ENCODE assay signal across 8 cellular contexts in the genomic region with DNA sequence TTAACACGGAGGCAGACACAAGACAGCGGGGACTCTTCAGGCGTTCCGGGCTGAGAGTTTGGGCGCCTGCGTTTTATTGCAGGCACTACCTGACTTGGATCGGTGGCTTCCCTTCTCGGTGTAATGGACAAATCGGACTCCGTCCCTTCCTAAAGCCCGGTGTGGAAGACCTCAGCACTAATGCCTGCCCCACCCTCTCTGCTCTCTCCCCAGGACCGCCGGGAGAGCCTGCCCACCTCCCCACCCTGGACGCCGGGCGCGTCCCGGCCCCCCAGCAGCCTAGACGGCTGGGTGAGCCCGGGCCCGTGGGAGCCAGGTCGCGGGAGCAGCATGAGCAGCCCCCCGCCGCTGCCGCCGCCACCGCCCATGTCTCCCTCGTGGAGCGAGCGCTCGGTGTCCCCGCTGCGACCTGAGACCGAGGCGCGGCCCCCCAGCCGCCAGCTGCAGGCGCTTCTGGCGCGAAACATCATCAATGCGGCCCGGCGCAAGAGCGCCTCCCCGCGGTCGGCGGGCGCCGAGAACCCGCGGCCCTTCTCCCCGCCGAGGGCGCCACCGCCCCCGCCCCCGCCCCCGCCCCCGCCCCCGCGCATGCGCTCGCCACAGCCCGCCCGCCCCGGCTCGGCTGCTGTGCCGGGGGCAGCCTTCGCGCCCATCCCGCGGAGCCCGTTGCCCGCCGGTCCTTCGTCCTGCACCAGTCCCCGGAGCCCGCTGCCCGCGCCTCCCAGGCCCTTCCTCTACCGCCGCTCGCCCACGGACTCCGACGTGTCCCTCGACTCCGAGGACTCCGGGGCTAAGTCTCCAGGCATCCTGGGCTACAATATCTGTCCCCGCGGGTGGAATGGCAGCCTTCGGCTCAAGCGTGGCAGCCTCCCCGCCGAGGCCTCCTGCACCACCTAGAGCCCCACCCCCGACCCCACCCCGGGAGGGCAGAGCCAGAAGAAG. TPM values are rescaled to one million over a fixed set of nuclear protein-coding genes. Genes with fewer than 3 reads are reported as not detected.
DNase-seq lines count a peak whose midpoint lies in the region; ATAC-seq and TF ChIP-seq lines count a peak whose summit lies in the region.

No MANE protein-coding gene starts in this region.

- H3K23ac ChIP-seq in IMR-90 (ENCODE audit: low read depth, low read length), result peak overlapping the region; percentile 84; the same call in 1 of the 2 replicates

- H3K4ac ChIP-seq in IMR-90 (ENCODE audit: low read depth, low read length), result peak overlapping the region; percentile 76

- H3K14ac ChIP-seq in IMR-90 (replicated peaks; ENCODE audit: low read depth, low read length), result peak overlapping the region; percentile 53; the same call in 1 of the 2 replicates

- H3K4me1 Mint-ChIP-seq in Calu3 (ENCODE audit: low read depth, unreplicated experiment), result no peaks in the 10 kb centered on the region

- peak overlapping the region; percentile 33; the same call in 1 of the 2 replicates for H3K18ac ChIP-seq in IMR-90 (ENCODE audit: low read depth, low read length)

- H3K4me1 ChIP-seq in IMR-90 (ENCODE audit: control insufficient read depth, insufficient read depth, low read length), result peaks cover 40% of the 10 kb centered on the region
- H3K4me1 ChIP-seq in parathyroid adenoma, result peaks cover 13% of the 10 kb centered on the region
- peaks cover 15 to 42% (median 21%) of the 10 kb centered on the region in 4 donors for H3K4me1 ChIP-seq in upper lobe of left lung

- TF ChIP-seq EP300 in upper lobe of left lung (IDR thresholded peaks at IDR 0.05), result no peak

- dilution Hi-C loops in IMR-90 (cut with HindIII; ENCODE audit: low sequenced_read_pairs, unreplicated experiment), result no loop called here

- no peak overlapping the region; the same call in 2 of the 3 replicates for H2BK15ac ChIP-seq in IMR-90 (ENCODE audit: low read depth, low read length)

- H3K9me3 ChIP-seq in IMR-90 (ENCODE audit: control insufficient read depth, insufficient read depth, low read length) (no peaks in the 10 kb centered on the region), parathyroid adenoma (ENCODE audit: control insufficient read depth, low read length) (no peaks in the 10 kb centered on the region), upper lobe of left lung (no peaks in the 10 kb centered on the region)

- H3K79me2 ChIP-seq in parathyroid adenoma, result no peaks in the 10 kb centered on the region

- H4K5ac ChIP-seq in IMR-90 (ENCODE audit: low read depth, low read length), result peak overlapping the region; percentile 64; the same call in 1 of the 2 replicates

- 14% methylated on average over 41 of the region's 99 CpGs; no CpG with 5 or more reads in 1 of the 2 experiments for WGBS in IMR-90 (ENCODE audit: extremely low coverage in 2 of 2, insufficient read length in 1 of 2), 2 experiments
- WGBS in upper lobe of left lung, 2 donors, result 11 to 17% methylated on average over 17 to 19 of the region's 99 CpGs

- peak overlapping the region; percentile 0 for H3K27ac Mint-ChIP-seq in Calu3 (ENCODE audit: unreplicated experiment)

- no peaks in the 10 kb centered on the region; the same call in 1 of the 2 replicates for H3K27me3 ChIP-seq in IMR-90 (ENCODE audit: control insufficient read depth, insufficient read depth, low read length)
- no peaks in the 10 kb centered on the region for H3K27me3 ChIP-seq in parathyroid adenoma (ENCODE audit: control insufficient read depth, insufficient read depth, low read length)
- no peaks in the 10 kb centered on the region for H3K27me3 ChIP-seq in upper lobe of left lung

- peak overlapping the region; percentile 61 to 87 for H4K8ac ChIP-seq in IMR-90 (ENCODE audit: low read depth in 2 of 2, low read length in 2 of 2)

- H3K9ac ChIP-seq in IMR-90 (ENCODE audit: low read depth, low read length) (peak overlapping the region; percentile 74), parathyroid adenoma (no peak overlapping the region)

- TF ChIP-seq CTCF in Calu3 (IDR thresholded peaks at IDR 0.05; ENCODE audit: unreplicated experiment) (peak; percentile 94), IMR-90 (conservative IDR thresholded peaks at IDR 0.05; ENCODE audit: low read depth, low read length) (peak; percentile 65), RWPE1 (conservative IDR thresholded peaks at IDR 0.05; ENCODE audit: low read depth) (peak; percentile 92), parathyroid adenoma (IDR thresholded peaks at IDR 0.05) (peak; percentile 45), upper lobe of left lung (IDR thresholded peaks at IDR 0.05) (peak; percentile 76 to 92 (median 84))

- TF ChIP-seq RAD21 in IMR-90 (IDR thresholded peaks at IDR 0.05; ENCODE audit: low read length), result peak; percentile 72

- CTCF ChIA-PET in Calu3 (lab: Charles Lee), result interaction anchor here (0.7 to 2.1 kb wide), 3 partner anchors 95 to 96 kb away, joined by 4 to 8 read pairs (median 6); no protein-coding TSS in a partner anchor
- CTCF ChIA-PET in IMR-90 (lab: Yijun Ruan, JAX), result interaction anchor here (1.0 kb wide), 2 partner anchors 80 to 121 kb away, joined by 3 read pairs; partner anchors contain the start of gene SMIM3
- CTCF ChIA-PET in RWPE1 (lab: Yijun Ruan, JAX), result interaction anchor here (0.5 to 5.8 kb wide), 19 partner anchors 11 to 1066 kb away, joined by 3 to 47 read pairs (median 4); no protein-coding TSS in a partner anchor

- TF ChIP-seq POLR2A in IMR-90 (IDR thresholded peaks at IDR 0.05; ENCODE audit: low read depth, low read length) (no peak), upper lobe of left lung (IDR thresholded peaks at IDR 0.05) (no peak)

- H2AK5ac ChIP-seq in IMR-90 (ENCODE audit: low read depth, low read length), result peak overlapping the region; percentile 86

- peaks cover 27% of the 10 kb centered on the region for H3K36me3 ChIP-seq in IMR-90 (ENCODE audit: control insufficient read depth, insufficient read depth, low read length)
- no peaks in the 10 kb centered on the region for H3K36me3 ChIP-seq in parathyroid adenoma (ENCODE audit: control insufficient read depth, insufficient read depth, low read length)
- peaks cover 0 to 15% (median 2%) of the 10 kb centered on the region in 4 donors for H3K36me3 ChIP-seq in upper lobe of left lung

- H3K27ac ChIP-seq in IMR-90 (ENCODE audit: insufficient read depth, low read length), result peak overlapping the region; percentile 56; the same call in 1 of the 2 replicates
- H3K27ac ChIP-seq in RWPE1, result peak overlapping the region; percentile 54
- H3K27ac ChIP-seq in parathyroid adenoma, result no peak overlapping the region
- H3K27ac ChIP-seq in upper lobe of left lung, result peak overlapping the region; percentile 53 to 82 (median 76)

- H3K36me3 Mint-ChIP-seq in Calu3 (ENCODE audit: insufficient read depth, unreplicated experiment), result peaks cover 11% of the 10 kb centered on the region

- peaks cover 53% of the 10 kb centered on the region for H3K27me3 Mint-ChIP-seq in Calu3 (ENCODE audit: unreplicated experiment)

- H2BK20ac ChIP-seq in IMR-90 (ENCODE audit: low read depth, low read length), result no peak overlapping the region; the same call in 1 of the 2 replicates

- peak overlapping the region; percentile 47 for H2BK120ac ChIP-seq in IMR-90 (ENCODE audit: low read depth, low read length)

- DNase-seq in Calu3, result peak; percentile 88
- DNase-seq in IMR-90, result no peak
- peak; percentile 92 for DNase-seq in RWPE1 (ENCODE audit: low spot score)
- DNase-seq in activated gamma-delta T cell (lab: John Stamatoyannopoulos, UW), result peak; percentile 71
- peak in 41 of 42 donors; percentile 29 to 88 (median 76) for DNase-seq in head of caudate nucleus
- DNase-seq in upper lobe of left lung, result peak; percentile 79 to 97

- H4K20me1 ChIP-seq in IMR-90 (ENCODE audit: insufficient read depth, low read length), result peaks cover 29% of the 10 kb centered on the region

- H2BK5ac ChIP-seq in IMR-90 (ENCODE audit: low read depth, low read length, poor library complexity, severe bottlenecking), result peak overlapping the region; percentile 49

- POLR2A ChIA-PET in IMR-90 (lab: Charles Lee; ENCODE audit: unreplicated experiment), result no interaction called here
- POLR2A ChIA-PET in RWPE1 (lab: Yijun Ruan, JAX; ENCODE audit: low non-redundant PET), result no interaction called here

- H3K4me2 ChIP-seq in IMR-90 (ENCODE audit: low read depth, low read length) (peak overlapping the region; percentile 86), parathyroid adenoma (ENCODE audit: low read length) (peak overlapping the region; percentile 63)

- BruUV-seq in Calu3 (replicated peaks; lab: Mats Ljungman, UMichigan), result no TSS peak
- no TSS peak for BruUV-seq in IMR-90 (replicated peaks; lab: Mats Ljungman, UMichigan)

- H3K79me1 ChIP-seq in IMR-90 (ENCODE audit: low read depth in 1 of 2, low read length in 2 of 2), result peaks cover 20 to 27% of the 10 kb centered on the region in 2 experiments

- no peak overlapping the region for H3K56ac ChIP-seq in IMR-90 (ENCODE audit: extremely low read depth, insufficient read depth, low read length)

- peak overlapping the region; percentile 55 for H4K91ac ChIP-seq in IMR-90 (ENCODE audit: insufficient read depth, low read depth, low read length)

- peak overlapping the region; percentile 84 for H3K4me3 Mint-ChIP-seq in Calu3 (ENCODE audit: low read depth, unreplicated experiment)

- H3K9me3 Mint-ChIP-seq in Calu3 (ENCODE audit: low read depth, unreplicated experiment), result peaks cover 3% of the 10 kb centered on the region

- H3K9me1 ChIP-seq in IMR-90 (ENCODE audit: insufficient read depth, low read length), result peaks cover 2% of the 10 kb centered on the region; the same call in 1 of the 2 replicates

- intact Hi-C loops in Calu3 (cut with micrococcal nuclease; ENCODE audit: unreplicated experiment) (loop anchor here (1.0 to 5.0 kb wide), 2 partner anchors 95 to 191 kb away; partner anchors contain the start of gene IRGM), IMR-90 (cut with micrococcal nuclease) (loop anchor here (1.0 to 5.0 kb wide), 3 partner anchors 95 to 198 kb away; partner anchors contain the start of gene IRGM), head of caudate nucleus (cut with DNase I) (loop anchor here (5.0 to 10.0 kb wide), 2 partner anchors 94 to 202 kb away; no protein-coding TSS in a partner anchor)

- H3K4me3 ChIP-seq in IMR-90 (ENCODE audit: insufficient read depth, low read depth, low read length), result peak overlapping the region; percentile 59
- peak overlapping the region; percentile 30 for H3K4me3 ChIP-seq in parathyroid adenoma (ENCODE audit: low read depth, low read length)
- H3K4me3 ChIP-seq in upper lobe of left lung, result peak overlapping the region; percentile 12 to 58 (median 49)

- ATAC-seq in GM21367 (IDR thresholded peaks at IDR 0.05; ENCODE audit: unreplicated experiment) (peak; percentile 63), IMR-90 (ENCODE audit: low read depth) (peak; percentile 40), upper lobe of left lung (ENCODE audit: low FRiP score in 2 of 2) (peak; percentile 48 to 83)

- in situ Hi-C loops in IMR-90 (cut with MboI; ENCODE audit: low sequenced_read_pairs), result no loop called here

- H2AK9ac ChIP-seq in IMR-90 (replicated peaks; ENCODE audit: low read depth, low read length, poor library complexity), result peak overlapping the region; percentile 58

- H2AFZ ChIP-seq in IMR-90 (replicated peaks; ENCODE audit: low read length, poor library complexity) (peak overlapping the region; percentile 95), parathyroid adenoma (peak overlapping the region; percentile 83)

RNA-seq across cellular contexts. Expression of gene MYOZ3, which starts 4.6 kb away (rescaled TPM):
- total RNA-seq in Calu3 (2022), result not detected in 2 replicates
- total RNA-seq in IMR-90 (2012; rRNA removed), result under 0.01 TPM in 2 replicates
- polyA plus RNA-seq in IMR-90 (2012; rRNA removed), result 0.24 TPM in 2 replicates
- polyA plus RNA-seq in IMR-90 (2012; cell fraction: cytosol; rRNA removed), result 0.02 and 0.04 TPM in 2 replicates
- polyA plus RNA-seq in IMR-90 (2012; cell fraction: nucleus; rRNA removed; ENCODE audit: low replicate concordance), result 0.16 and 0.25 TPM in 2 replicates
- 1 to 10 TPM in 2 of 6 donors, under 1 TPM in 3, not detected in 1; 0.61 to 2.8 (median 0.89) TPM for total RNA-seq in upper lobe of left lung

RNA-seq across cellular contexts. Expression of gene SYNPO, which starts 16.0 kb away (rescaled TPM):
- total RNA-seq in Calu3 (2022) (0.92 and 2.5 TPM in 2 replicates), IMR-90 (2012; rRNA removed) (3.0 and 3.1 TPM in 2 replicates), upper lobe of left lung (100 to 1,000 TPM in 2 of 6 donors, 10 to 100 TPM in 4; 41.9 to 150 (median 84.3) TPM)
- polyA plus RNA-seq in IMR-90 (2012; rRNA removed), result 22.6 and 24.8 TPM in 2 replicates
- polyA plus RNA-seq in IMR-90 (2012; cell fraction: cytosol; rRNA removed), result 10.2 and 21.0 TPM in 2 replicates
- polyA plus RNA-seq in IMR-90 (2012; cell fraction: nucleus; rRNA removed; ENCODE audit: low replicate concordance), result 33.0 and 36.8 TPM in 2 replicates

RNA-seq across cellular contexts. Expression of gene RBM22, which starts 44.4 kb away (rescaled TPM):
- total RNA-seq in Calu3 (2022), result 53.4 and 60.8 TPM in 2 replicates
- total RNA-seq in IMR-90 (2012; rRNA removed), result 26.2 and 33.1 TPM in 2 replicates
- 30.2 and 34.2 TPM in 2 replicates for polyA plus RNA-seq in IMR-90 (2012; rRNA removed)
- polyA plus RNA-seq in IMR-90 (2012; cell fraction: cytosol; rRNA removed), result 8.5 and 20.5 TPM in 2 replicates
- polyA plus RNA-seq in IMR-90 (2012; cell fraction: nucleus; rRNA removed; ENCODE audit: low replicate concordance), result 14.9 and 73.3 TPM in 2 replicates
- 10 to 100 TPM; 22.6 to 46.7 (median 37.6) TPM for total RNA-seq in upper lobe of left lung

Comparison
In these comparisons a context has a peak if more than half of its experiments do, and no peak if none do; other contexts are left out.
1. RNA of gene SYNPO, which starts 16.0 kb away (total RNA-seq): 41.9 to 150 TPM in upper lobe of left lung; 3.0 to 3.1 TPM in IMR-90 and 0.92 to 2.5 TPM in Calu3; every median in the first group is over 10 times any median in the second.
2. Peak in every context shown above with its lines, with median percentiles within 50 percentile points of each other: CTCF ChIP-seq, ATAC-seq and H3K4me3 ChIP-seq.